10 cellular contexts compared by ENCODE assay signal in genomic region chr11:12925520-12925919, GRCh38.
"Had no signal": no experiment of that assay in that cellular context is flagged by ENCODE, and none has a peak within 500 bp of the region (broad histone marks: within the 10 kb centered on the region; RNA-seq: fewer than 3 reads in every experiment).

No MANE protein-coding gene starts in this region.

- H3K4me1 Mint-ChIP-seq: IgD-negative memory B cell had no signal

- DNase-seq: HFFc6, KBM-7 had no signal

- ATAC-seq: GM23338, HCT116, HepG2 had no signal

- H3K4me3 Mint-ChIP-seq: GM23338, HFFc6, IgD-negative memory B cell had no signal

- H3K4me2 ChIP-seq: GM23338 had no signal

- H3K27ac Mint-ChIP-seq: GM23338, IgD-negative memory B cell had no signal

- H2AFZ ChIP-seq: GM23338 had no signal

- H3K9me3 ChIP-seq: HAP-1 had no signal

- H3K9me3 Mint-ChIP-seq: GM23338, HFFc6, IgD-negative memory B cell had no signal

- H3K4me1 ChIP-seq: HAP-1 had no signal

- FAIRE-seq: H1, H54, HepG2 had no signal

- H3K4me3 ChIP-seq: GM23338, HAP-1 had no signal

- H3K36me3 Mint-ChIP-seq: IgD-negative memory B cell had no signal

- H3K27ac ChIP-seq: HL-60 had no signal
